ENCODE assay signal across 1 cellular context in genomic region chr2:62733546-62733945, GRCh38.
TF ChIP-seq lines count a peak whose summit lies in the region.

No MANE protein-coding gene starts in this region.

TF ChIP-seq in SK-N-SH, 30 proteins besides CTCF, POLR2A, EP300 and RAD21 (continued from another document):
- TF ChIP-seq GATA2 (CRISPR knock-in tag; IDR thresholded peaks at IDR 0.05) = no peak
- TF ChIP-seq SIN3A (IDR thresholded peaks at IDR 0.05; ENCODE audit: borderline replicate concordance, low read depth, low read length) = no peak
- TF ChIP-seq TCF12 (IDR thresholded peaks at IDR 0.05) = no peak
- no peak for TF ChIP-seq NFIC (IDR thresholded peaks at IDR 0.05; ENCODE audit: borderline replicate concordance)
- no peak for TF ChIP-seq USF2 (IDR thresholded peaks at IDR 0.05; ENCODE audit: borderline replicate concordance, low read depth, low read length)
- no peak for TF ChIP-seq PBX3 (IDR thresholded peaks at IDR 0.05)
- TF ChIP-seq FOSL2 (IDR thresholded peaks at IDR 0.05; ENCODE audit: borderline replicate concordance, low read depth) = no peak
- no peak for TF ChIP-seq JUND (IDR thresholded peaks at IDR 0.05)
- TF ChIP-seq CHD2 (IDR thresholded peaks at IDR 0.05; ENCODE audit: low read length, partially characterized antibody) = no peak
- TF ChIP-seq RCOR1 (IDR thresholded peaks at IDR 0.05; ENCODE audit: low read length) = no peak
- no peak for TF ChIP-seq ZBTB33 (IDR thresholded peaks at IDR 0.05; ENCODE audit: borderline replicate concordance, low read depth)
- no peak for TF ChIP-seq POLR2AphosphoS5 (IDR thresholded peaks at IDR 0.05; ENCODE audit: low read depth, low read length)
- TF ChIP-seq MEF2A (IDR thresholded peaks at IDR 0.05; ENCODE audit: borderline replicate concordance, low read depth) = no peak
- TF ChIP-seq NRF1 (IDR thresholded peaks at IDR 0.05; ENCODE audit: low read depth, low read length) = no peak
- no peak for TF ChIP-seq YY1 (IDR thresholded peaks at IDR 0.05; ENCODE audit: low read depth)
- no peak for TF ChIP-seq REST (IDR thresholded peaks at IDR 0.05; ENCODE audit: low read depth, low read length)
- TF ChIP-seq TEAD4 (IDR thresholded peaks at IDR 0.05; ENCODE audit: borderline replicate concordance, insufficient read depth) = no peak
